Comparison of ENCODE assay signal across 9 cellular contexts in genomic region chr17:82237083-82237745, GRCh38. TPM values are rescaled to one million over a fixed set of nuclear protein-coding genes. Genes with fewer than 3 reads are reported as not detected.
A peak's percentile ranks its signal among the peaks of the same experiment; 100 is the strongest.
DNase-seq lines count a peak whose midpoint lies in the region; ATAC-seq and TF ChIP-seq lines count a peak whose summit lies in the region.
"Had no signal": no experiment of that assay in that cellular context is flagged by ENCODE, and none has a peak within 500 bp of the region (broad histone marks: within the 10 kb centered on the region; RNA-seq: fewer than 3 reads in every experiment).

No MANE protein-coding gene starts in this region.

- H3K4me2 ChIP-seq in BLaER1 (peak overlapping the region; percentile 99), GM23338 (no peak overlapping the region)

- H3K4me1 ChIP-seq in BLaER1: peaks cover 98% of the 10 kb centered on the region
- H3K4me1 ChIP-seq in GM23338 (ENCODE audit: insufficient read depth): no peaks in the 10 kb centered on the region; the same call in 1 of the 2 replicates

- no peaks in the 10 kb centered on the region for H3K9me3 Mint-ChIP-seq in GM23338
- H3K9me3 Mint-ChIP-seq: activated CD4-positive, alpha-beta memory T cell treated with anti-CD3 and anti-CD28 coated beads for 36 hours had no signal

- H3K9ac ChIP-seq in BLaER1: peak overlapping the region; percentile 56

- H3K36me3 ChIP-seq in BLaER1 (peaks cover 45% of the 10 kb centered on the region), GM23338 (ENCODE audit: insufficient read depth) (no peaks in the 10 kb centered on the region)

- H3K27me3 Mint-ChIP-seq in GM23338 (ENCODE audit: insufficient read depth, low read depth, poor library complexity): peaks cover 16% of the 10 kb centered on the region
- H3K27me3 Mint-ChIP-seq: activated CD4-positive, alpha-beta memory T cell treated with anti-CD3 and anti-CD28 coated beads for 36 hours had no signal

- ATAC-seq in GM23338: peak; percentile 25

- DNase-seq in GM23338 (ENCODE audit: low spot score): peak; percentile 74
- peak in 1 of 10 donors; percentile 46 for DNase-seq in dorsolateral prefrontal cortex
- peak; percentile 81 for DNase-seq in posterior vena cava (ENCODE audit: low spot score)
- no peak for DNase-seq in NCI-H1930 (lab: John Stamatoyannopoulos, UW)
- no peak for DNase-seq in cortex of kidney (lab: John Stamatoyannopoulos, UW)
- no peak for DNase-seq in NCI-H345 (lab: John Stamatoyannopoulos, UW)
- DNase-seq in GDM1 (lab: John Stamatoyannopoulos, UW): no peak

- H3F3A ChIP-seq in GM23338 (replicated peaks; ENCODE audit: low read depth): peaks cover 5% of the 10 kb centered on the region; the same call in 1 of the 2 replicates

- H3K27ac Mint-ChIP-seq in GM23338: no peak overlapping the region

- peaks cover 8% of the 10 kb centered on the region; the same call in 2 of the 3 replicates for H3K4me1 Mint-ChIP-seq in GM23338

- H3K4me3 ChIP-seq in BLaER1 (peak overlapping the region; percentile 47), GM23338 (no peak overlapping the region), dorsolateral prefrontal cortex (no peak overlapping the region)

- no peaks in the 10 kb centered on the region; the same call in 2 of the 3 replicates for H3K36me3 Mint-ChIP-seq in GM23338 (ENCODE audit: low read depth)

- no peak overlapping the region for H3K4me3 Mint-ChIP-seq in GM23338
- H3K4me3 Mint-ChIP-seq: activated CD4-positive, alpha-beta memory T cell treated with anti-CD3 and anti-CD28 coated beads for 36 hours had no signal

- TF ChIP-seq CTCF in GM23338 (conservative IDR thresholded peaks at IDR 0.05; ENCODE audit: low read depth in 2 of 2): 0 out of 4 replicates have a peak, but pooled peaks of 1 of the 2 experiments have one; percentile 10
- TF ChIP-seq CTCF in dorsolateral prefrontal cortex (IDR thresholded peaks at IDR 0.05 in 54 of 56, conservative IDR thresholded peaks at IDR 0.05 in 2 of 56; ENCODE audit: low read depth in 1 of 56, partially characterized antibody in 56 of 56): no peak

- intact Hi-C loops in dorsolateral prefrontal cortex (cut with DNase I): loop anchor here (5.0 kb wide), 2 partner anchors 85 to 175 kb away; no protein-coding TSS in a partner anchor
- intact Hi-C loops in posterior vena cava (cut with DNase I): loop anchor here (2.0 kb wide), 2 partner anchors 84 to 86 kb away; no protein-coding TSS in a partner anchor

- H2AFZ ChIP-seq in GM23338: no peak overlapping the region

- H3K27ac ChIP-seq in BLaER1: peak overlapping the region; percentile 75
- H3K27ac ChIP-seq in GM23338 (ENCODE audit: low read depth): no peak overlapping the region
- peak overlapping the region in 43 of 59 donors; percentile 19 to 87 (median 68) for H3K27ac ChIP-seq in dorsolateral prefrontal cortex

- H4K20me1 ChIP-seq in BLaER1: peaks cover 99% of the 10 kb centered on the region
- H4K20me1 ChIP-seq in GM23338 (replicated peaks; ENCODE audit: insufficient read depth): peaks cover 3% of the 10 kb centered on the region; the same call in 1 of the 2 replicates

- no peaks in the 10 kb centered on the region for H3K9me2 ChIP-seq in GM23338 (ENCODE audit: insufficient read depth)

- H3K27me3 ChIP-seq in BLaER1 (no peaks in the 10 kb centered on the region), GM23338 (ENCODE audit: insufficient read depth) (0 out of 2 replicates have a peak, but pooled peaks cover 2% of the 10 kb centered on the region), dorsolateral prefrontal cortex (no peaks in the 10 kb centered on the region)

- H3K9me3 ChIP-seq in BLaER1: no peaks in the 10 kb centered on the region

- no peaks in the 10 kb centered on the region for H3K79me2 ChIP-seq in GM23338 (replicated peaks; ENCODE audit: insufficient read depth)

TF ChIP-seq in GM23338, 12 proteins besides CTCF, POLR2A, EP300 and RAD21 (continues in another document):
- TF ChIP-seq CREB1 (CRISPR knock-in tag; IDR thresholded peaks at IDR 0.05; ENCODE audit: low read depth): no peak
- TF ChIP-seq EZH2 (IDR thresholded peaks at IDR 0.05; ENCODE audit: low read depth, unreplicated experiment): no peak
- no peak for TF ChIP-seq REST (IDR thresholded peaks at IDR 0.05; ENCODE audit: unreplicated experiment)
- TF ChIP-seq ETS1 (IDR thresholded peaks at IDR 0.05): no peak

RNA-seq across cellular contexts. Expression of gene SLC16A3, which starts 8.4 kb away (rescaled TPM):
- total RNA-seq in GM23338 (2014; rRNA removed; shearing (Covaris generic)): 10.6 and 14.4 TPM in 2 replicates
- polyA plus RNA-seq in GM23338 (2016; fragmentation: Nextera tagmentation; extraction: Ambion mirVana): 2.9 and 3.5 TPM in 2 replicates
- 10 to 100 TPM in 76 of 120 experiments, 1 to 10 TPM in 44; 4.8 to 45.0 (median 12.2) TPM for total RNA-seq in dorsolateral prefrontal cortex
- total RNA-seq in posterior vena cava: 10 to 100 TPM; 53.7 to 65.6 TPM

RNA-seq across cellular contexts. Expression of gene CCDC57, which starts 24.6 kb away (rescaled TPM):
- 6.7 and 16.3 TPM in 2 replicates for total RNA-seq in GM23338 (2014; rRNA removed; shearing (Covaris generic))
- polyA plus RNA-seq in GM23338 (2016; fragmentation: Nextera tagmentation; extraction: Ambion mirVana): 6.4 and 7.0 TPM in 2 replicates
- total RNA-seq in dorsolateral prefrontal cortex (100 to 1,000 TPM in 17 of 120 experiments, 10 to 100 TPM in 103; 38.5 to 134 (median 72.6) TPM), posterior vena cava (10 to 100 TPM; 20.3 to 28.5 TPM)

RNA-seq across cellular contexts. Expression of gene CSNK1D, which starts 36.3 kb away (rescaled TPM):
- 48.4 and 66.4 TPM in 2 replicates for total RNA-seq in GM23338 (2014; rRNA removed; shearing (Covaris generic))
- 43.5 and 55.3 TPM in 2 replicates for polyA plus RNA-seq in GM23338 (2016; fragmentation: Nextera tagmentation; extraction: Ambion mirVana)
- 100 to 1,000 TPM in 117 of 120 experiments, 10 to 100 TPM in 3; 96.2 to 160 (median 125) TPM for total RNA-seq in dorsolateral prefrontal cortex
- 100 to 1,000 TPM in 1 of 2 donors, 10 to 100 TPM in 1; 93.6 to 103 TPM for total RNA-seq in posterior vena cava

Comparison
In these comparisons a context has a peak if more than half of its experiments do, and no peak if none do; other contexts are left out.
1. DNase-seq: peak in GM23338 (single experiment) and posterior vena cava (single experiment); none in NCI-H1930 (0 of 2), cortex of kidney (single experiment), NCI-H345 (single experiment) and GDM1 (single experiment).